ENCODE assay signal across 9 cellular contexts in the genomic region with DNA sequence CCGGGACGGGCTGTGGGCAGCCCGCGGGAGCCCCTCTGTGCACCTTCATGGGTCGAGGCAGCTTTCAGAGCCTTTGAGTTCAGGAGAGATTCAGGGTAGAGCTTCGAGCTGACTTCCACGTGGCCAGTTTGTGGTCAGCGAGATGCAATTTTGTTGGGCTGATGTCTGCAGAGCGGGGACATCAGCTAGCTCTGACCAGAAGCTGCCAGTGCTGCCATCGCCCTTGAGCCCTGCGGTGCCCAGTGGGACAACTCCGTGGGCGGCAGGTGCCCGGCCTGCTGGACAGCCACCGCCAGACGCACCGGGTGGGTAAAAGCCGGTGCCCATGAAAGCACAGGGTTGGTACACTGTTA. TPM values are rescaled to one million over a fixed set of nuclear protein-coding genes. Genes with fewer than 3 reads are reported as not detected.
DNase-seq lines count a peak whose midpoint lies in the region; ATAC-seq, FAIRE-seq and TF ChIP-seq lines count a peak whose summit lies in the region.
"Had no signal": no experiment of that assay in that cellular context is flagged by ENCODE, and none has a peak within 500 bp of the region (broad histone marks: within the 10 kb centered on the region; RNA-seq: fewer than 3 reads in every experiment).

No MANE protein-coding gene starts in this region.

- peak overlapping the region; percentile 99 for H3K27ac ChIP-seq in K562 (ENCODE audit: extremely low read depth, low read depth, low read length)
- peak overlapping the region; percentile 80 to 90 for H3K27ac ChIP-seq in left lung
- peak overlapping the region; percentile 73 for H3K27ac ChIP-seq in thymus (ENCODE audit: low read depth)

- 1% methylated on average over 18 of the region's 18 CpGs for WGBS in K562 (ENCODE audit: insufficient coverage, low coverage, missing lambda C conversion rate)
- WGBS in thymus = under 1% methylated on average over 18 of the region's 18 CpGs

- CTCF ChIA-PET in K562 (lab: Yijun Ruan, JAX; ENCODE audit: low intra/inter-chr PET ratio) = interaction anchor here (1.8 kb wide), 1 partner anchor 20 kb away, joined by 3 read pairs; no protein-coding TSS in a partner anchor

- H3K9me3 Mint-ChIP-seq in activated CD4-positive, alpha-beta T cell treated with anti-CD3 and anti-CD28 coated beads, Interleukin-2, amount 10 ng/mL, durations not matched to agents 24 days and 14 days = no peaks in the 10 kb centered on the region

- H3K4me2 ChIP-seq in K562 (ENCODE audit: insufficient read depth, low read length) = peak overlapping the region; percentile 94

- no peaks in the 10 kb centered on the region for H3K9me1 ChIP-seq in K562 (ENCODE audit: control insufficient read depth, insufficient read depth, low read length)

- no peak for TF ChIP-seq RAD21 in K562 (CRISPR knock-in tag; conservative IDR thresholded peaks at IDR 0.05 in 1 of 2, IDR thresholded peaks at IDR 0.05 in 1 of 2)

- H3K27me3 Mint-ChIP-seq in activated CD4-positive, alpha-beta T cell treated with anti-CD3 and anti-CD28 coated beads, Interleukin-2, amount 10 ng/mL, durations not matched to agents 24 days and 14 days = no peaks in the 10 kb centered on the region

- H3K9me3 ChIP-seq in K562 (replicated peaks; ENCODE audit: control insufficient read depth, insufficient read depth, low read depth, low read length) = no peaks in the 10 kb centered on the region
- H3K9me3 ChIP-seq in left lung = no peaks in the 10 kb centered on the region
- H3K9me3 ChIP-seq in thymus (ENCODE audit: control insufficient read depth) = peaks cover 2% of the 10 kb centered on the region

- TF ChIP-seq CTCF in K562 (IDR thresholded peaks at IDR 0.05 in 2 of 3, conservative IDR thresholded peaks at IDR 0.05 in 1 of 3; ENCODE audit: insufficient read depth in 2 of 3, low read depth in 1 of 3, low read length in 3 of 3) (no peak), left lung (IDR thresholded peaks at IDR 0.05) (no peak)

- TF ChIP-seq POLR2A in K562 (conservative IDR thresholded peaks at IDR 0.05) = no peak

- H3K4me3 Mint-ChIP-seq in activated CD4-positive, alpha-beta T cell treated with anti-CD3 and anti-CD28 coated beads, Interleukin-2, amount 10 ng/mL, durations not matched to agents 24 days and 14 days = peak overlapping the region; percentile 90

- H3K27me3 ChIP-seq in K562 (ENCODE audit: control insufficient read depth in 2 of 2, insufficient read depth in 2 of 2, low read length in 2 of 2) = no peaks in the 10 kb centered on the region
- H3K27me3 ChIP-seq in left lung = no peaks in the 10 kb centered on the region
- H3K27me3 ChIP-seq in thymus (ENCODE audit: control insufficient read depth, insufficient read depth) = no peaks in the 10 kb centered on the region

- BruUV-seq in K562 (replicated peaks; lab: Mats Ljungman, UMichigan) = no TSS peak

- peaks cover 41% of the 10 kb centered on the region for H3K36me3 ChIP-seq in K562 (ENCODE audit: control insufficient read depth, insufficient read depth, low read length)
- H3K36me3 ChIP-seq in left lung = peaks cover 0 to 9% of the 10 kb centered on the region in 2 donors
- peaks cover 3% of the 10 kb centered on the region for H3K36me3 ChIP-seq in thymus (ENCODE audit: control insufficient read depth, insufficient read depth)

- peak overlapping the region; percentile 82 for H3K27ac Mint-ChIP-seq in activated CD4-positive, alpha-beta T cell treated with anti-CD3 and anti-CD28 coated beads, Interleukin-2, amount 10 ng/mL, durations not matched to agents 24 days and 14 days

- H2AFZ ChIP-seq in K562 (ENCODE audit: low read depth, low read length) = no peak overlapping the region

- H3K4me3 ChIP-seq in K562 (peak overlapping the region; percentile 100), left lung (peak overlapping the region; percentile 85 to 95), thymus (ENCODE audit: low read length) (peak overlapping the region; percentile 79)

- POLR2A ChIA-PET in K562 (lab: Yijun Ruan, JAX) = interaction anchor here (0.6 to 7.4 kb wide), 14 partner anchors 10 to 193 kb away, joined by 3 to 88 read pairs (median 4); a partner anchor contains a TSS

- peaks cover 24% of the 10 kb centered on the region for H4K20me1 ChIP-seq in K562 (replicated peaks; ENCODE audit: control insufficient read depth, insufficient read depth, low read length)

- H3K9ac ChIP-seq in K562 (ENCODE audit: insufficient read depth in 1 of 2, low read depth in 2 of 2, low read length in 2 of 2) = peak overlapping the region; percentile 95 to 100

- H3K36me3 Mint-ChIP-seq in activated CD4-positive, alpha-beta T cell treated with anti-CD3 and anti-CD28 coated beads, Interleukin-2, amount 10 ng/mL, durations not matched to agents 24 days and 14 days (ENCODE audit: low read depth) = peaks cover 11% of the 10 kb centered on the region

- in situ Hi-C loops in K562 (cut with MboI) = no loop called here

- DNase-seq in activated CD4-positive, alpha-beta T cell treated with anti-CD3 and anti-CD28 coated beads, Interleukin-2, amount 10 ng/mL, durations not matched to agents 24 days and 14 days = peak; percentile 73
- no peak for DNase-seq in activated CD4-positive, alpha-beta T cell treated with anti-CD3 and anti-CD28 coated beads for 48 hours
- DNase-seq in K562 (ENCODE audit: extremely low read depth in 1 of 4, low spot score in 3 of 4) (peak in 2 of 4 experiments; percentile 23 to 55), left lung (peak in 1 of 2 donors; percentile 87)
- no peak for DNase-seq in stimulated activated naive CD4-positive, alpha-beta T cell (lab: John Stamatoyannopoulos, UW)

- H3K4me1 Mint-ChIP-seq in activated CD4-positive, alpha-beta T cell treated with anti-CD3 and anti-CD28 coated beads, Interleukin-2, amount 10 ng/mL, durations not matched to agents 24 days and 14 days = peaks cover 14% of the 10 kb centered on the region

- no peak for TF ChIP-seq EP300 in K562 (IDR thresholded peaks at IDR 0.05; ENCODE audit: low read length)

- ATAC-seq in HG03571 (IDR thresholded peaks at IDR 0.05; ENCODE audit: unreplicated experiment) = peak; percentile 1
- ATAC-seq in K562 = peak; percentile 37
- ATAC-seq in left lung = peak; percentile 19
- no peak for ATAC-seq in HG03159 (IDR thresholded peaks at IDR 0.05; ENCODE audit: unreplicated experiment)

- H3K79me2 ChIP-seq in K562 (ENCODE audit: control insufficient read depth, insufficient read depth, low read length) = peaks cover 57% of the 10 kb centered on the region

- H3K4me1 ChIP-seq in K562 (replicated peaks in 1 of 2; ENCODE audit: control insufficient read depth in 2 of 2, insufficient read depth in 2 of 2, low read length in 2 of 2) (peaks cover 27 to 54% of the 10 kb centered on the region in 2 experiments), left lung (peaks cover 11 to 47% of the 10 kb centered on the region in 2 donors), thymus (ENCODE audit: control insufficient read depth, insufficient read depth, low read length) (peaks cover 12% of the 10 kb centered on the region)

- intact Hi-C loops in activated CD4-positive, alpha-beta T cell treated with anti-CD3 and anti-CD28 coated beads, Interleukin-2, amount 10 ng/mL, durations not matched to agents 24 days and 14 days (cut with micrococcal nuclease) = no loop called here
- intact Hi-C loops in K562 (cut with micrococcal nuclease) = no loop called here
- intact Hi-C loops in left lung (cut with DNase I) = no loop called here

- peak; percentile 40 for FAIRE-seq in K562 (lab: Jason Lieb, UNC)
- FAIRE-seq: endometrium had no signal

RNA-seq across cellular contexts. Expression of a gene that starts 0.7 kb away (rescaled TPM):
- 265 and 279 TPM in 2 replicates for total RNA-seq in activated CD4-positive, alpha-beta T cell treated with anti-CD3 and anti-CD28 coated beads, Interleukin-2, amount 10 ng/mL, durations not matched to agents 24 days and 14 days
- 172 and 310 TPM in 2 replicates for total RNA-seq in K562 (2011; cell fraction: chromatin; rRNA removed; ENCODE audit: low replicate concordance)
- total RNA-seq in K562 (2011; cell fraction: nucleolus; rRNA removed) = 171 and 194 TPM in 2 replicates
- 200 and 202 TPM in 2 replicates for total RNA-seq in K562 (2011; cell fraction: nucleoplasm; rRNA removed)
- total RNA-seq in K562 (2014; rRNA removed) = 507 and 536 TPM in 2 replicates
- total RNA-seq in K562 (2014; rRNA removed; fragmentation: Illumina TruSeq; extraction: Trizol) = 228 and 260 TPM in 2 replicates
- 413 and 441 TPM in 2 replicates for total RNA-seq in K562 (2015; rRNA removed; fragmentation: Illumina TruSeq; extraction: Trizol)
- total RNA-seq in K562 (2021) = 541 and 595 TPM in 2 replicates
- 416 and 427 TPM in 2 replicates for polyA plus RNA-seq in K562 (2011; rRNA removed)
- polyA plus RNA-seq in K562 (2011; cell fraction: cytosol; rRNA removed) = 459 and 498 TPM in 2 replicates
- polyA plus RNA-seq in K562 (2011; cell fraction: nucleus; rRNA removed) = 247 and 274 TPM in 2 replicates
- 413 and 492 TPM in 2 replicates for polyA plus RNA-seq in K562 (2012)
- polyA plus RNA-seq in K562 (2014; fragmentation: Illumina TruSeq; extraction: Trizol) = 400 and 436 TPM in 2 replicates
- 100 to 1,000 TPM; 328 to 492 TPM for polyA plus RNA-seq in K562 (2014; fragmentation: Nextera tagmentation; extraction: Ambion mirVana)
- 520 and 521 TPM in 2 replicates for polyA plus RNA-seq in K562 (2014; rRNA removed)
- 150 and 162 TPM in 2 replicates for polyA minus RNA-seq in K562 (2011; rRNA and poly(A)+ RNA removed)
- polyA minus RNA-seq in K562 (2011; cell fraction: cytosol; rRNA and poly(A)+ RNA removed) = 252 and 295 TPM in 2 replicates
- polyA minus RNA-seq in K562 (2011; cell fraction: nucleus; rRNA and poly(A)+ RNA removed) = 42.5 and 74.1 TPM in 2 replicates
- total RNA-seq in left lung = 100 to 1,000 TPM; 206 to 322 TPM
- polyA plus RNA-seq in thymus = 115 TPM

RNA-seq across cellular contexts. Expression of a gene that starts 29.3 kb away (rescaled TPM):
- total RNA-seq in activated CD4-positive, alpha-beta T cell treated with anti-CD3 and anti-CD28 coated beads, Interleukin-2, amount 10 ng/mL, durations not matched to agents 24 days and 14 days = 81.7 and 82.2 TPM in 2 replicates
- total RNA-seq in K562 (2011; cell fraction: chromatin; rRNA removed; ENCODE audit: low replicate concordance) = 140 and 450 TPM in 2 replicates
- 336 and 342 TPM in 2 replicates for total RNA-seq in K562 (2011; cell fraction: nucleolus; rRNA removed)
- 156 and 178 TPM in 2 replicates for total RNA-seq in K562 (2011; cell fraction: nucleoplasm; rRNA removed)
- total RNA-seq in K562 (2014; rRNA removed) (50.8 and 50.9 TPM in 2 replicates), K562 (2014; rRNA removed; fragmentation: Illumina TruSeq; extraction: Trizol) (13.5 and 17.1 TPM in 2 replicates), K562 (2015; rRNA removed; fragmentation: Illumina TruSeq; extraction: Trizol) (45.4 and 49.5 TPM in 2 replicates), K562 (2021) (105 and 118 TPM in 2 replicates), left lung (10 to 100 TPM; 57.9 to 63.7 TPM)
- polyA plus RNA-seq in K562 (2011; rRNA removed) (35.8 and 58.6 TPM in 2 replicates), K562 (2014; fragmentation: Illumina TruSeq; extraction: Trizol) (36.9 and 78.5 TPM in 2 replicates), K562 (2014; fragmentation: Nextera tagmentation; extraction: Ambion mirVana) (1 to 10 TPM; 2.8 to 3.3 TPM), K562 (2014; rRNA removed) (144 TPM in 2 replicates), thymus (31.2 TPM)
- 47.9 and 104 TPM in 2 replicates for polyA plus RNA-seq in K562 (2011; cell fraction: cytosol; rRNA removed)
- polyA plus RNA-seq in K562 (2011; cell fraction: nucleus; rRNA removed) = 263 and 504 TPM in 2 replicates
- 53.2 and 84.6 TPM in 2 replicates for polyA plus RNA-seq in K562 (2012)
- polyA minus RNA-seq in K562 (2011; rRNA and poly(A)+ RNA removed) = 6.8 and 13.8 TPM in 2 replicates
- 29.3 and 39.0 TPM in 2 replicates for polyA minus RNA-seq in K562 (2011; cell fraction: cytosol; rRNA and poly(A)+ RNA removed)
- 57.2 and 63.4 TPM in 2 replicates for polyA minus RNA-seq in K562 (2011; cell fraction: nucleus; rRNA and poly(A)+ RNA removed)

RNA-seq across cellular contexts. Expression of a gene that starts 41.9 kb away (rescaled TPM):
- total RNA-seq in activated CD4-positive, alpha-beta T cell treated with anti-CD3 and anti-CD28 coated beads, Interleukin-2, amount 10 ng/mL, durations not matched to agents 24 days and 14 days = 3.8 and 4.2 TPM in 2 replicates
- not detected in 2 replicates for total RNA-seq in K562 (2011; cell fraction: chromatin; rRNA removed; ENCODE audit: low replicate concordance)
- total RNA-seq in K562 (2011; cell fraction: nucleolus; rRNA removed) = not detected in 2 replicates
- not detected in 2 replicates for total RNA-seq in K562 (2011; cell fraction: nucleoplasm; rRNA removed)
- total RNA-seq in K562 (2014; rRNA removed) = 0.18 and 0.73 TPM in 2 replicates
- not detected in 2 replicates for total RNA-seq in K562 (2014; rRNA removed; fragmentation: Illumina TruSeq; extraction: Trizol)
- total RNA-seq in K562 (2015; rRNA removed; fragmentation: Illumina TruSeq; extraction: Trizol) = not detected in 2 replicates
- total RNA-seq in K562 (2021) = 0.16 and 0.63 TPM in 2 replicates
- polyA plus RNA-seq in K562 (2011; rRNA removed) = not detected in 2 replicates
- polyA plus RNA-seq in K562 (2011; cell fraction: cytosol; rRNA removed) = 0.06 TPM in 1 of 2 replicates, not detected in the other
- not detected in 2 replicates for polyA plus RNA-seq in K562 (2011; cell fraction: nucleus; rRNA removed)
- 0.28 and 0.31 TPM in 2 replicates for polyA plus RNA-seq in K562 (2012)
- polyA plus RNA-seq in K562 (2014; fragmentation: Illumina TruSeq; extraction: Trizol) = 0.13 and 0.24 TPM in 2 replicates
- polyA plus RNA-seq in K562 (2014; fragmentation: Nextera tagmentation; extraction: Ambion mirVana) = not detected
- polyA plus RNA-seq in K562 (2014; rRNA removed) = 1.2 TPM in 1 of 2 replicates, not detected in the other
- polyA minus RNA-seq in K562 (2011; rRNA and poly(A)+ RNA removed) = not detected in 2 replicates
- not detected in 2 replicates for polyA minus RNA-seq in K562 (2011; cell fraction: cytosol; rRNA and poly(A)+ RNA removed)
- not detected in 2 replicates for polyA minus RNA-seq in K562 (2011; cell fraction: nucleus; rRNA and poly(A)+ RNA removed)
- under 1 TPM in 1 of 2 donors, not detected in 1; 0.47 TPM for total RNA-seq in left lung
- polyA plus RNA-seq in thymus = 0.25 TPM

RNA-seq across cellular contexts. Expression of a gene that starts 42.0 kb away (rescaled TPM):
- total RNA-seq in activated CD4-positive, alpha-beta T cell treated with anti-CD3 and anti-CD28 coated beads, Interleukin-2, amount 10 ng/mL, durations not matched to agents 24 days and 14 days = 15.3 and 19.8 TPM in 2 replicates
- 22.1 and 75.1 TPM in 2 replicates for total RNA-seq in K562 (2011; cell fraction: chromatin; rRNA removed; ENCODE audit: low replicate concordance)
- 35.8 and 51.2 TPM in 2 replicates for total RNA-seq in K562 (2011; cell fraction: nucleolus; rRNA removed)
- total RNA-seq in K562 (2011; cell fraction: nucleoplasm; rRNA removed) = 21.0 and 26.5 TPM in 2 replicates
- total RNA-seq in K562 (2014; rRNA removed) (13.1 and 17.0 TPM in 2 replicates), K562 (2014; rRNA removed; fragmentation: Illumina TruSeq; extraction: Trizol) (2.5 and 3.7 TPM in 2 replicates), K562 (2015; rRNA removed; fragmentation: Illumina TruSeq; extraction: Trizol) (3.1 and 3.8 TPM in 2 replicates), K562 (2021) (8.6 and 10.4 TPM in 2 replicates), left lung (100 to 1,000 TPM; 114 to 190 TPM)
- polyA plus RNA-seq in K562 (2011; rRNA removed) (12.2 and 19.8 TPM in 2 replicates), K562 (2014; fragmentation: Illumina TruSeq; extraction: Trizol) (3.3 and 5.9 TPM in 2 replicates), K562 (2014; fragmentation: Nextera tagmentation; extraction: Ambion mirVana) (1 to 10 TPM in 1 of 2 experiments, under 1 TPM in 1; 0.75 to 1.2 TPM), K562 (2014; rRNA removed) (10.4 and 16.3 TPM in 2 replicates), thymus (28.8 TPM)
- polyA plus RNA-seq in K562 (2011; cell fraction: cytosol; rRNA removed) = 11.7 and 16.0 TPM in 2 replicates
- 98.5 and 118 TPM in 2 replicates for polyA plus RNA-seq in K562 (2011; cell fraction: nucleus; rRNA removed)
- 9.6 and 10.7 TPM in 2 replicates for polyA plus RNA-seq in K562 (2012)
- polyA minus RNA-seq in K562 (2011; rRNA and poly(A)+ RNA removed) = 3.1 and 5.6 TPM in 2 replicates
- polyA minus RNA-seq in K562 (2011; cell fraction: cytosol; rRNA and poly(A)+ RNA removed) = 10.0 and 10.5 TPM in 2 replicates
- polyA minus RNA-seq in K562 (2011; cell fraction: nucleus; rRNA and poly(A)+ RNA removed) = 7.7 and 12.1 TPM in 2 replicates

RNA-seq across cellular contexts. Expression of a gene that starts 50.1 kb away (rescaled TPM):
- total RNA-seq in activated CD4-positive, alpha-beta T cell treated with anti-CD3 and anti-CD28 coated beads, Interleukin-2, amount 10 ng/mL, durations not matched to agents 24 days and 14 days = 84.9 and 90.3 TPM in 2 replicates
- total RNA-seq in K562 (2011; cell fraction: chromatin; rRNA removed; ENCODE audit: low replicate concordance) = 18.6 and 84.0 TPM in 2 replicates
- 75.0 and 76.5 TPM in 2 replicates for total RNA-seq in K562 (2011; cell fraction: nucleolus; rRNA removed)
- total RNA-seq in K562 (2011; cell fraction: nucleoplasm; rRNA removed) = 35.6 and 39.5 TPM in 2 replicates
- total RNA-seq in K562 (2014; rRNA removed) (17.0 and 21.5 TPM in 2 replicates), K562 (2014; rRNA removed; fragmentation: Illumina TruSeq; extraction: Trizol) (2.5 and 3.0 TPM in 2 replicates), K562 (2015; rRNA removed; fragmentation: Illumina TruSeq; extraction: Trizol) (11.4 and 11.8 TPM in 2 replicates), K562 (2021) (54.7 and 55.4 TPM in 2 replicates), left lung (10 to 100 TPM; 28.9 to 29.4 TPM)
- polyA plus RNA-seq in K562 (2011; rRNA removed) (9.3 and 32.2 TPM in 2 replicates), K562 (2014; fragmentation: Illumina TruSeq; extraction: Trizol) (15.0 and 37.3 TPM in 2 replicates), K562 (2014; fragmentation: Nextera tagmentation; extraction: Ambion mirVana) (under 1 TPM; 0.41 to 0.44 TPM), K562 (2014; rRNA removed) (30.0 and 32.8 TPM in 2 replicates), thymus (11.8 TPM)
- 10.7 and 26.2 TPM in 2 replicates for polyA plus RNA-seq in K562 (2011; cell fraction: cytosol; rRNA removed)
- 46.7 and 86.6 TPM in 2 replicates for polyA plus RNA-seq in K562 (2011; cell fraction: nucleus; rRNA removed)
- polyA plus RNA-seq in K562 (2012) = 25.7 and 28.8 TPM in 2 replicates
- polyA minus RNA-seq in K562 (2011; rRNA and poly(A)+ RNA removed) = 6.1 and 7.3 TPM in 2 replicates
- 19.8 and 31.9 TPM in 2 replicates for polyA minus RNA-seq in K562 (2011; cell fraction: cytosol; rRNA and poly(A)+ RNA removed)
- polyA minus RNA-seq in K562 (2011; cell fraction: nucleus; rRNA and poly(A)+ RNA removed) = 14.7 and 16.0 TPM in 2 replicates
